In genomic region chr6:2952557-2953095, GRCh38 we compare ENCODE assay signal across 3 cellular contexts.
TF ChIP-seq lines count a peak whose summit lies in the region.

No MANE protein-coding gene starts in this region.

TF ChIP-seq in GM12891, 5 proteins besides CTCF, POLR2A, EP300 and RAD21:
- TF ChIP-seq SPI1 (IDR thresholded peaks at IDR 0.05; ENCODE audit: low read depth, low read length) (no peak), TAF1 (IDR thresholded peaks at IDR 0.05; ENCODE audit: low read depth, low read length) (no peak), PAX5 (IDR thresholded peaks at IDR 0.05; ENCODE audit: insufficient read depth, low read length, severe bottlenecking) (no peak), POU2F2 (IDR thresholded peaks at IDR 0.05; ENCODE audit: low read depth, low read length) (no peak), POLR2AphosphoS5 (IDR thresholded peaks at IDR 0.05; ENCODE audit: low read depth, low read length) (no peak)

TF ChIP-seq in IMR-90, 13 proteins besides CTCF, POLR2A, EP300 and RAD21:
- TF ChIP-seq SMC3 (IDR thresholded peaks at IDR 0.05; ENCODE audit: low read depth, low read length), result peak; percentile 95
- TF ChIP-seq CEBPB (IDR thresholded peaks at IDR 0.05; ENCODE audit: low read depth, low read length), result no peak
- TF ChIP-seq CHD1 (IDR thresholded peaks at IDR 0.05; ENCODE audit: low read depth, low read length), result no peak
- TF ChIP-seq BHLHE40 (IDR thresholded peaks at IDR 0.05; ENCODE audit: low read depth, low read length), result no peak
- TF ChIP-seq MAFK (IDR thresholded peaks at IDR 0.05; ENCODE audit: low read depth, low read length), result 0 out of 2 replicates have a peak, but pooled peaks have one; percentile 12
- peak; percentile 28; the same call in 1 of the 2 replicates for TF ChIP-seq USF2 (IDR thresholded peaks at IDR 0.05; ENCODE audit: low read depth, low read length)
- TF ChIP-seq MXI1 (IDR thresholded peaks at IDR 0.05; ENCODE audit: borderline replicate concordance, low read depth, low read length), result 0 out of 2 replicates have a peak, but pooled peaks have one; percentile 49
- TF ChIP-seq MAZ (IDR thresholded peaks at IDR 0.05; ENCODE audit: borderline replicate concordance, low read depth, low read length), result 0 out of 2 replicates have a peak, but pooled peaks have one; percentile 30
- TF ChIP-seq ELK1 (IDR thresholded peaks at IDR 0.05; ENCODE audit: borderline replicate concordance, low read depth, low read length), result no peak
- TF ChIP-seq FOS (IDR thresholded peaks at IDR 0.05; ENCODE audit: low read depth, low read length), result no peak
- no peak for TF ChIP-seq RFX5 (IDR thresholded peaks at IDR 0.05; ENCODE audit: low read depth, low read length)
- peak; percentile 20 for TF ChIP-seq RCOR1 (IDR thresholded peaks at IDR 0.05; ENCODE audit: insufficient replicate concordance, low read length)
- TF ChIP-seq NFE2L2 (IDR thresholded peaks at IDR 0.05; ENCODE audit: low read depth, low read length), result no peak

TF ChIP-seq in GM12878, 131 proteins besides CTCF, POLR2A, EP300 and RAD21:
- TF ChIP-seq HSF1 (IDR thresholded peaks at IDR 0.05; ENCODE audit: low read depth, low read length), result no peak
- TF ChIP-seq SMC3 (IDR thresholded peaks at IDR 0.05; ENCODE audit: borderline replicate concordance, low read length), result peak; percentile 43; the same call in 1 of the 2 replicates
- no peak for TF ChIP-seq BCLAF1 (IDR thresholded peaks at IDR 0.05)
- TF ChIP-seq ZZZ3 (IDR thresholded peaks at IDR 0.05; ENCODE audit: control insufficient read depth, insufficient read length, low read depth), result no peak
- TF ChIP-seq IKZF1 (conservative IDR thresholded peaks at IDR 0.05), result peak; percentile 58
- no peak for TF ChIP-seq NBN (IDR thresholded peaks at IDR 0.05)
TF ChIP-seq in GM12878: peak in this region for 2.
